In the genomic region with DNA sequence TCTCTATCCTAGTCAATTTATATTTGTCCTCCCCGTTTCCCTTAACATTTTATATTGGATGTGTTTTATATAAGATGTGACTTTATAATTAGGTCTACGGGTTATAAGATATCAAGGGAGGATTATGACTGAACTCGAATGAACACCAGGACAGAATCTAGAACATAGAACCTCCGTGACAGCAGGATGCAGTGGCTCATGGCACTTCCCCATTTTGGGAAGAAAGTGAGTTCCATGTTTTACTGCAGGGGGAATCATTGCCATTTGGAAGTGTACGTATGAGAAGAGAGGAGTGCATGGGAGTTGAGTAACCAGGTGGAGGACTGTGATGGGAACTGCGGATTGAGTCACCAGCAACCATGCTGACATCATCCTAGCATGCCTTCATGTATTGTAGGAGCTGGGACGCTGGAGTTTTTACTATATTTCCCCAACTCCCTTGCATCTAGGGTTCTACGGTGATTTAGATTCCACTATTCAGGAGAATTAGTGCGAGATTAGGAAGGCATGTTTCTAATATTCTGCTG, we compare ENCODE assay signal across 1 cellular context.
TF ChIP-seq lines count a peak whose summit lies in the region.

No MANE protein-coding gene starts in this region.

TF ChIP-seq in WTC11, 78 proteins besides CTCF, POLR2A, EP300 and RAD21 (continued from another document):
- TF ChIP-seq, protein P1, sequence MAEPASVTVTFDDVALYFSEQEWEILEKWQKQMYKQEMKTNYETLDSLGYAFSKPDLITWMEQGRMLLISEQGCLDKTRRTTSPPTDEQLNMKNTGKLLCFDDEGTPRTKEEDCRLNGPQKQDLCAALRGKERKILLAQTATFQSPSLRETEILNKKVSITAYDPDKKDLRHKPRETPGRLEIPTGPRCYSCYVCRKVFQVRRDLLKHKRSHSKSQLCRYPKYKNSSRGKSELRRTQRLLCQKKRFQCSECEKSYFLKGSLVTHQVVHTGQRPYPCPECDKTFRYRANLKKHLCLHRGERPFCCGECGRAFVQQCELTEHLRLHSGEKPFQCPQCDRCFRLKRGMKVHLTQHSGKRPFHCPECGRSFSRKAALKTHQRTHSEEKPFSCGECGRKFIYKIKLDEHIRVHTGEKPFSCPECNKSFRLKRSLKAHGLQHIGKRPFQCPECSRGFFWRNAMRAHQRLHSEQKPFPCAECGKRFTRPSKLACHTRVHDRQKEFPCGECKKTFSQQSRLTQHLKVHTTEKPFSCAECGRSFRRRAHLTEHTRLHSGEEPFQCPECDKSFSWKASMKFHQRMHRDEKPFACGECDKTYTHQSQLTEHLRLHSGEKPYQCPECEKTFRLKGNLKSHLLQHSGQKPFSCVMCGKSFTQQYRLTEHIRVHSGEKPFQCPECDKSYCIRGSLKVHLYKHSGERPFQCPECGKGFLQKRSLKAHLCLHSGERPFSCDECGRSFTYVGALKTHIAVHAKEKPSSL (CRISPR knock-in tag; conservative IDR thresholded peaks at IDR 0.05): no peak
- TF ChIP-seq SMAD4 (CRISPR knock-in tag; IDR thresholded peaks at IDR 0.05): no peak
